Comparison of ENCODE assay signal across 34 cellular contexts in genomic region chr5:37825334-37825915, GRCh38. TPM values are rescaled to one million over a fixed set of nuclear protein-coding genes. Genes with fewer than 3 reads are reported as not detected.
A peak's percentile ranks its signal among the peaks of the same experiment; 100 is the strongest.
DNase-seq lines count a peak whose midpoint lies in the region; ATAC-seq, FAIRE-seq and TF ChIP-seq lines count a peak whose summit lies in the region.
"Had no signal": no experiment of that assay in that cellular context is flagged by ENCODE, and none has a peak within 500 bp of the region (broad histone marks: within the 10 kb centered on the region; RNA-seq: fewer than 3 reads in every experiment).

No MANE protein-coding gene starts in this region.

- H3K36me3 ChIP-seq in neural progenitor cell = no peaks in the 10 kb centered on the region
- H3K36me3 ChIP-seq in pancreas = no peaks in the 10 kb centered on the region
- H3K36me3 ChIP-seq: ascending aorta, right atrium auricular region, thyroid gland had no signal

- DNase-seq in NCI-H1105 treated with DMSO at 0.1 percent for 48 hours (lab: John Stamatoyannopoulos, UW) (peak; percentile 36), NCI-H1105 (lab: John Stamatoyannopoulos, UW) (no peak), NCI-H1417 (lab: John Stamatoyannopoulos, UW) (peak in 2 of 3 experiments; percentile 91 to 99), NCI-H2171 treated with DMSO at 0.1 percent for 48 hours (lab: John Stamatoyannopoulos, UW) (peak; percentile 100), neural progenitor cell (ENCODE audit: low spot score) (peak; percentile 35), pancreas (no peak), SHP77 treated with DMSO at 0.1 percent for 48 hours (lab: John Stamatoyannopoulos, UW) (no peak)
- DNase-seq: activated CD4-positive, alpha-beta T cell treated with anti-CD3 and anti-CD28 coated beads for 36 hours; activated T-cell treated with anti-CD3 and anti-CD28 coated beads, Interleukin-2, amount 50 U/mL, for 72 hours; AML-193; CD8-positive, alpha-beta memory T cell; central memory CD4-positive, alpha-beta T cell; dermis blood vessel endothelial cell; DND-41; glutamatergic neuron; HFFc6; left colon; mesendoderm; naive B cell; NCI-H187; NK-92 treated with Interleukin-12 subunit alpha and Interleukin-12 subunit beta, amount 100 ng/mL, for 24 hours; SJCRH30; stimulated activated CD4-positive, alpha-beta T cell treated with anti-CD3 and anti-CD28 coated beads, Interleukin-12 subunit alpha, Interleukin-12 subunit beta, amount 100 ng/mL, for 4 hours; stimulated activated CD4-positive, alpha-beta T cell treated with anti-CD3 and anti-CD28 coated beads, Interleukin-4, amount 100 ng/mL, for 4 hours; T-cell; thyroid gland had no signal

- no peak overlapping the region for H3K27ac ChIP-seq in neural progenitor cell
- no peak overlapping the region for H3K27ac ChIP-seq in pancreas
- H3K27ac ChIP-seq: 22Rv1, ascending aorta, right atrium auricular region, SJCRH30, thyroid gland had no signal

- H3K27me3 Mint-ChIP-seq in neural progenitor cell (ENCODE audit: insufficient read depth, low read depth) = peaks cover 6% of the 10 kb centered on the region

- H3K36me3 Mint-ChIP-seq in neural progenitor cell = no peaks in the 10 kb centered on the region
- H3K36me3 Mint-ChIP-seq: activated naive CD4-positive, alpha-beta T cell treated with anti-CD3 and anti-CD28 coated beads, Interleukin-2, amount 50 U/mL, for 72 hours; CD8-positive, alpha-beta memory T cell; naive B cell; T-cell had no signal

- no peak overlapping the region for H2AFZ ChIP-seq in neural progenitor cell (replicated peaks)

- intact Hi-C loops in pancreas (cut with DNase I) = no loop called here

- 42 to 44% methylated on average over 2 of the region's 2 CpGs for WGBS in pancreas, 2 donors

- ATAC-seq in pancreas (no peak), HG03108 (IDR thresholded peaks at IDR 0.05; ENCODE audit: unreplicated experiment) (no peak)
- ATAC-seq: activated CD4-positive, alpha-beta T cell treated with anti-CD3 and anti-CD28 coated beads for 36 hours; activated naive CD4-positive, alpha-beta T cell treated with anti-CD3 and anti-CD28 coated beads, Interleukin-2, amount 50 U/mL, for 72 hours; activated T-cell treated with anti-CD3 and anti-CD28 coated beads, Interleukin-2, amount 50 U/mL, for 72 hours; left colon; T-cell had no signal

- no peak overlapping the region for H3K9ac ChIP-seq in neural progenitor cell

- FAIRE-seq in pancreas (lab: Jason Lieb, UNC) = no peak
- FAIRE-seq: endothelial cell of umbilical vein, TTC549 had no signal

- no peaks in the 10 kb centered on the region for H3K9me3 ChIP-seq in neural progenitor cell (ENCODE audit: low read depth)
- H3K9me3 ChIP-seq in pancreas = no peaks in the 10 kb centered on the region
- H3K9me3 ChIP-seq: ascending aorta, right atrium auricular region, SJCRH30, thyroid gland had no signal

- H3K79me2 ChIP-seq in neural progenitor cell (ENCODE audit: low read depth) = no peaks in the 10 kb centered on the region

- no peaks in the 10 kb centered on the region for H3K9me3 Mint-ChIP-seq in neural progenitor cell
- H3K9me3 Mint-ChIP-seq: activated naive CD4-positive, alpha-beta T cell treated with anti-CD3 and anti-CD28 coated beads, Interleukin-2, amount 50 U/mL, for 72 hours; activated T-cell treated with anti-CD3 and anti-CD28 coated beads, Interleukin-2, amount 50 U/mL, for 72 hours; CD8-positive, alpha-beta memory T cell; HFFc6; naive B cell; stimulated activated naive CD8-positive, alpha-beta T cell treated with anti-CD3 and anti-CD28 coated beads, Interleukin-15, Interleukin-2, amounts not matched to agents 100 ng/mL and 50 ng/mL, for 24 hours; T-cell had no signal

- no peak overlapping the region for H3K4me3 Mint-ChIP-seq in neural progenitor cell
- H3K4me3 Mint-ChIP-seq: activated CD4-positive, alpha-beta T cell treated with anti-CD3 and anti-CD28 coated beads for 36 hours; activated T-cell treated with anti-CD3 and anti-CD28 coated beads, Interleukin-2, amount 50 U/mL, for 72 hours; CD8-positive, alpha-beta memory T cell; HFFc6; stimulated activated naive CD8-positive, alpha-beta T cell treated with anti-CD3 and anti-CD28 coated beads, Interleukin-15, Interleukin-2, amounts not matched to agents 100 ng/mL and 50 ng/mL, for 24 hours; T-cell had no signal

- no peak overlapping the region for H3K4me3 ChIP-seq in neural progenitor cell
- H3K4me3 ChIP-seq in pancreas = no peak overlapping the region
- H3K4me3 ChIP-seq: ascending aorta, right atrium auricular region, SJCRH30, thyroid gland had no signal

- H3F3A ChIP-seq in neural progenitor cell (ENCODE audit: low read depth) = peaks cover 23% of the 10 kb centered on the region

- H3K4me1 ChIP-seq in neural progenitor cell (peaks cover 23% of the 10 kb centered on the region), pancreas (no peaks in the 10 kb centered on the region)
- H3K4me1 ChIP-seq: ascending aorta, right atrium auricular region, SJCRH30, thyroid gland had no signal

- H3K27me3 ChIP-seq in neural progenitor cell (no peaks in the 10 kb centered on the region), pancreas (no peaks in the 10 kb centered on the region)
- H3K27me3 ChIP-seq: ascending aorta, right atrium auricular region, SJCRH30, thyroid gland had no signal

- H3K4me2 ChIP-seq in neural progenitor cell = peak overlapping the region; percentile 59

- H3K4me1 Mint-ChIP-seq in neural progenitor cell = peaks cover 15% of the 10 kb centered on the region
- H3K4me1 Mint-ChIP-seq: activated CD4-positive, alpha-beta T cell treated with anti-CD3 and anti-CD28 coated beads for 36 hours; CD8-positive, alpha-beta memory T cell; naive B cell; T-cell had no signal

- no peak overlapping the region for H3K27ac Mint-ChIP-seq in neural progenitor cell
- H3K27ac Mint-ChIP-seq: activated CD4-positive, alpha-beta T cell treated with anti-CD3 and anti-CD28 coated beads for 36 hours; activated naive CD4-positive, alpha-beta T cell treated with anti-CD3 and anti-CD28 coated beads, Interleukin-2, amount 50 U/mL, for 72 hours; activated T-cell treated with anti-CD3 and anti-CD28 coated beads, Interleukin-2, amount 50 U/mL, for 72 hours; CD8-positive, alpha-beta memory T cell; HFFc6; naive B cell; stimulated activated naive CD8-positive, alpha-beta T cell treated with anti-CD3 and anti-CD28 coated beads, Interleukin-15, Interleukin-2, amounts not matched to agents 100 ng/mL and 50 ng/mL, for 24 hours; T-cell had no signal

- H4K20me1 ChIP-seq in neural progenitor cell (ENCODE audit: low read depth) = no peaks in the 10 kb centered on the region

- no peak for TF ChIP-seq CTCF in neural progenitor cell (IDR thresholded peaks at IDR 0.05)
- no peak for TF ChIP-seq CTCF in pancreas (IDR thresholded peaks at IDR 0.05)

RNA-seq across cellular contexts. Expression of gene GDNF, which starts 14.4 kb away (rescaled TPM):
- total RNA-seq in neural progenitor cell (ENCODE audit: low replicate concordance) = 0.09 TPM in 1 of 2 replicates, not detected in the other
- total RNA-seq in pancreas = under 1 TPM in 1 of 6 donors, not detected in 5; 0.47 TPM
- under 1 TPM in 1 of 2 donors, not detected in 1; 0.04 TPM for polyA plus RNA-seq in pancreas
- total RNA-seq: activated CD4-positive, alpha-beta T cell treated with anti-CD3 and anti-CD28 coated beads for 36 hours; activated naive CD4-positive, alpha-beta T cell treated with anti-CD3 and anti-CD28 coated beads, Interleukin-2, amount 50 U/mL, for 72 hours; activated T-cell treated with anti-CD3 and anti-CD28 coated beads, Interleukin-2, amount 50 U/mL, for 72 hours; ascending aorta; CD8-positive, alpha-beta memory T cell; dermis blood vessel endothelial cell; endothelial cell of umbilical vein; T-cell; thyroid gland had no signal
- polyA plus RNA-seq: CD8-positive, alpha-beta memory T cell; endothelial cell of umbilical vein had no signal

Comparison
In these comparisons a context has a peak if more than half of its experiments do, and no peak if none do; other contexts are left out.
1. DNase-seq: peak in NCI-H1105 treated with DMSO at 0.1 percent for 48 hours (single experiment), NCI-H1417 (2 of 3), NCI-H2171 treated with DMSO at 0.1 percent for 48 hours (single experiment) and neural progenitor cell (single experiment); none in NCI-H1105 (single experiment), pancreas (0 of 6) and SHP77 treated with DMSO at 0.1 percent for 48 hours (single experiment).